ENCODE assay signal across 9 cellular contexts in the genomic region with DNA sequence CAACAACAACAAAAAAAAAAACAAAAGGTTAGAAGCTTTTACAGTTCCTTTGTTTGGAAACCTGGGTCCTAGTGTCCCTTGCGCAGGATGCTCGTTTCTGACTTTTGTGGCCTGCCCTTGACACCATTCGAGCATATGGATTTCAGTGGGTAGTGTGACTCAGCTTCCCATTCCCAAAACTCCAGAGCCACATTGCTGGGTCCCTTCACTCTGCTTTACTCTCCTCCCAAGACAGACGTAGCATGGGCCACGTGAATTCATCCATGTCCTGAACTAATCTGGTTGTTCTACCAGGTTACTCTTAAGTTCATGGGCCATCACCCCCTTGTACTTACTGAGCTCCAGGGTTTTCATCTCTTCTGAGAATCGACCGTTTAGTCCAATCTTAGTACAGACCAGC.
DNase-seq lines count a peak whose midpoint lies in the region; ATAC-seq and TF ChIP-seq lines count a peak whose summit lies in the region.
"Had no signal": no experiment of that assay in that cellular context is flagged by ENCODE, and none has a peak within 500 bp of the region (broad histone marks: within the 10 kb centered on the region; RNA-seq: fewer than 3 reads in every experiment).

No MANE protein-coding gene starts in this region.

- no peak for DNase-seq in activated T-cell treated with anti-CD3 and anti-CD28 coated beads, Interleukin-2, amount 50 U/mL, for 4 hours
- DNase-seq in activated T-cell treated with anti-CD3 and anti-CD28 coated beads for 4 hours (no peak), fibroblast of the aortic adventitia (ENCODE audit: low read depth) (no peak), stomach (no peak), GM19240 (ENCODE audit: insufficient read length, low spot score) (no peak), NCI-H748 treated with DMSO at 0.1 percent for 48 hours (lab: John Stamatoyannopoulos, UW) (no peak), left colon (no peak)
- DNase-seq: AML-193 had no signal

- no peaks in the 10 kb centered on the region for H3K36me3 Mint-ChIP-seq in activated T-cell treated with anti-CD3 and anti-CD28 coated beads, Interleukin-2, amount 50 U/mL, for 4 hours (ENCODE audit: insufficient read depth)

- peaks cover 10% of the 10 kb centered on the region for H3K4me1 Mint-ChIP-seq in activated T-cell treated with anti-CD3 and anti-CD28 coated beads, Interleukin-2, amount 50 U/mL, for 4 hours (ENCODE audit: low read depth)

- peaks cover 0 to 4% (median 0%) of the 10 kb centered on the region in 3 donors for H3K27me3 ChIP-seq in stomach

- peak overlapping the region; percentile 76 for H3K4me3 Mint-ChIP-seq in activated T-cell treated with anti-CD3 and anti-CD28 coated beads, Interleukin-2, amount 50 U/mL, for 4 hours

- H3K27me3 Mint-ChIP-seq in activated T-cell treated with anti-CD3 and anti-CD28 coated beads, Interleukin-2, amount 50 U/mL, for 4 hours (ENCODE audit: low read depth) = peaks cover 3% of the 10 kb centered on the region

- no peaks in the 10 kb centered on the region for H3K9me3 Mint-ChIP-seq in activated T-cell treated with anti-CD3 and anti-CD28 coated beads, Interleukin-2, amount 50 U/mL, for 4 hours

- intact Hi-C loops in stomach (cut with DNase I; ENCODE audit: low total_unique reads) = no loop called here
- intact Hi-C loops in left colon (cut with DNase I, micrococcal nuclease) = no loop called here

- no peak for TF ChIP-seq CTCF in fibroblast of the aortic adventitia (IDR thresholded peaks at IDR 0.05; ENCODE audit: insufficient read depth, low read length)
- no peak for TF ChIP-seq CTCF in stomach (IDR thresholded peaks at IDR 0.05)

- 68 to 75% (median 70%) methylated on average over 7 of the region's 7 CpGs for WGBS in stomach, 5 donors

- no peak for ATAC-seq in activated T-cell treated with anti-CD3 and anti-CD28 coated beads, Interleukin-2, amount 50 U/mL, for 4 hours
- ATAC-seq in SK-N-SH treated with all-trans-retinoic acid at 6 μM for 48 hours (peak; percentile 41; the same call in 2 of the 3 replicates), left colon (no peak)

- H3K4me3 ChIP-seq in fibroblast of the aortic adventitia (ENCODE audit: low read depth, low read length) (peak overlapping the region; percentile 61), stomach (peak overlapping the region in 3 of 4 donors; percentile 32 to 38 (median 37))

- no peak for TF ChIP-seq POLR2A in stomach (IDR thresholded peaks at IDR 0.05)

- H3K9me3 ChIP-seq in stomach = no peaks in the 10 kb centered on the region

- peak overlapping the region in 3 of 5 donors; percentile 0 to 75 (median 46) for H3K27ac ChIP-seq in stomach

- peaks cover 0 to 21% (median 10%) of the 10 kb centered on the region in 4 donors for H3K4me1 ChIP-seq in stomach

- H3K36me3 ChIP-seq in stomach = no peaks in the 10 kb centered on the region

- no peak for TF ChIP-seq EP300 in stomach (IDR thresholded peaks at IDR 0.05)

TF ChIP-seq in SK-N-SH treated with all-trans-retinoic acid at 6 μM for 48 hours, 23 proteins besides CTCF, POLR2A, EP300 and RAD21:
- no peak for TF ChIP-seq OSR1 (CRISPR knock-in tag; IDR thresholded peaks at IDR 0.05)
- TF ChIP-seq ZFP30 (CRISPR knock-in tag; IDR thresholded peaks at IDR 0.05) = no peak
- TF ChIP-seq, protein P1, sequence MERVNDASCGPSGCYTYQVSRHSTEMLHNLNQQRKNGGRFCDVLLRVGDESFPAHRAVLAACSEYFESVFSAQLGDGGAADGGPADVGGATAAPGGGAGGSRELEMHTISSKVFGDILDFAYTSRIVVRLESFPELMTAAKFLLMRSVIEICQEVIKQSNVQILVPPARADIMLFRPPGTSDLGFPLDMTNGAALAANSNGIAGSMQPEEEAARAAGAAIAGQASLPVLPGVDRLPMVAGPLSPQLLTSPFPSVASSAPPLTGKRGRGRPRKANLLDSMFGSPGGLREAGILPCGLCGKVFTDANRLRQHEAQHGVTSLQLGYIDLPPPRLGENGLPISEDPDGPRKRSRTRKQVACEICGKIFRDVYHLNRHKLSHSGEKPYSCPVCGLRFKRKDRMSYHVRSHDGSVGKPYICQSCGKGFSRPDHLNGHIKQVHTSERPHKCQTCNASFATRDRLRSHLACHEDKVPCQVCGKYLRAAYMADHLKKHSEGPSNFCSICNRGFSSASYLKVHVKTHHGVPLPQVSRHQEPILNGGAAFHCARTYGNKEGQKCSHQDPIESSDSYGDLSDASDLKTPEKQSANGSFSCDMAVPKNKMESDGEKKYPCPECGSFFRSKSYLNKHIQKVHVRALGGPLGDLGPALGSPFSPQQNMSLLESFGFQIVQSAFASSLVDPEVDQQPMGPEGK (CRISPR knock-in tag; IDR thresholded peaks at IDR 0.05; ENCODE audit: borderline replicate concordance) = no peak
- no peak for TF ChIP-seq RARB (CRISPR knock-in tag; IDR thresholded peaks at IDR 0.05)
- TF ChIP-seq, protein P2, sequence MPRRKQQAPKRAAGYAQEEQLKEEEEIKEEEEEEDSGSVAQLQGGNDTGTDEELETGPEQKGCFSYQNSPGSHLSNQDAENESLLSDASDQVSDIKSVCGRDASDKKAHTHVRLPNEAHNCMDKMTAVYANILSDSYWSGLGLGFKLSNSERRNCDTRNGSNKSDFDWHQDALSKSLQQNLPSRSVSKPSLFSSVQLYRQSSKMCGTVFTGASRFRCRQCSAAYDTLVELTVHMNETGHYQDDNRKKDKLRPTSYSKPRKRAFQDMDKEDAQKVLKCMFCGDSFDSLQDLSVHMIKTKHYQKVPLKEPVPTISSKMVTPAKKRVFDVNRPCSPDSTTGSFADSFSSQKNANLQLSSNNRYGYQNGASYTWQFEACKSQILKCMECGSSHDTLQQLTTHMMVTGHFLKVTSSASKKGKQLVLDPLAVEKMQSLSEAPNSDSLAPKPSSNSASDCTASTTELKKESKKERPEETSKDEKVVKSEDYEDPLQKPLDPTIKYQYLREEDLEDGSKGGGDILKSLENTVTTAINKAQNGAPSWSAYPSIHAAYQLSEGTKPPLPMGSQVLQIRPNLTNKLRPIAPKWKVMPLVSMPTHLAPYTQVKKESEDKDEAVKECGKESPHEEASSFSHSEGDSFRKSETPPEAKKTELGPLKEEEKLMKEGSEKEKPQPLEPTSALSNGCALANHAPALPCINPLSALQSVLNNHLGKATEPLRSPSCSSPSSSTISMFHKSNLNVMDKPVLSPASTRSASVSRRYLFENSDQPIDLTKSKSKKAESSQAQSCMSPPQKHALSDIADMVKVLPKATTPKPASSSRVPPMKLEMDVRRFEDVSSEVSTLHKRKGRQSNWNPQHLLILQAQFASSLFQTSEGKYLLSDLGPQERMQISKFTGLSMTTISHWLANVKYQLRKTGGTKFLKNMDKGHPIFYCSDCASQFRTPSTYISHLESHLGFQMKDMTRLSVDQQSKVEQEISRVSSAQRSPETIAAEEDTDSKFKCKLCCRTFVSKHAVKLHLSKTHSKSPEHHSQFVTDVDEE (CRISPR knock-in tag; IDR thresholded peaks at IDR 0.05) = no peak
- TF ChIP-seq, protein P3, sequence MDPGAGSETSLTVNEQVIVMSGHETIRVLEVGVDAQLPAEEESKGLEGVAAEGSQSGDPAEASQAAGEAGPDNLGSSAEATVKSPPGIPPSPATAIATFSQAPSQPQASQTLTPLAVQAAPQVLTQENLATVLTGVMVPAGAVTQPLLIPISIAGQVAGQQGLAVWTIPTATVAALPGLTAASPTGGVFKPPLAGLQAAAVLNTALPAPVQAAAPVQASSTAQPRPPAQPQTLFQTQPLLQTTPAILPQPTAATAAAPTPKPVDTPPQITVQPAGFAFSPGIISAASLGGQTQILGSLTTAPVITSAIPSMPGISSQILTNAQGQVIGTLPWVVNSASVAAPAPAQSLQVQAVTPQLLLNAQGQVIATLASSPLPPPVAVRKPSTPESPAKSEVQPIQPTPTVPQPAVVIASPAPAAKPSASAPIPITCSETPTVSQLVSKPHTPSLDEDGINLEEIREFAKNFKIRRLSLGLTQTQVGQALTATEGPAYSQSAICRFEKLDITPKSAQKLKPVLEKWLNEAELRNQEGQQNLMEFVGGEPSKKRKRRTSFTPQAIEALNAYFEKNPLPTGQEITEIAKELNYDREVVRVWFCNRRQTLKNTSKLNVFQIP (CRISPR knock-in tag; IDR thresholded peaks at IDR 0.05; ENCODE audit: borderline replicate concordance, low read depth) = no peak
- no peak for TF ChIP-seq ZFP3 (CRISPR knock-in tag; IDR thresholded peaks at IDR 0.05)
- TF ChIP-seq CSDC2 (CRISPR knock-in tag; IDR thresholded peaks at IDR 0.05) = no peak
- no peak for TF ChIP-seq SNAI2 (CRISPR knock-in tag; IDR thresholded peaks at IDR 0.05)
- TF ChIP-seq, protein P4, sequence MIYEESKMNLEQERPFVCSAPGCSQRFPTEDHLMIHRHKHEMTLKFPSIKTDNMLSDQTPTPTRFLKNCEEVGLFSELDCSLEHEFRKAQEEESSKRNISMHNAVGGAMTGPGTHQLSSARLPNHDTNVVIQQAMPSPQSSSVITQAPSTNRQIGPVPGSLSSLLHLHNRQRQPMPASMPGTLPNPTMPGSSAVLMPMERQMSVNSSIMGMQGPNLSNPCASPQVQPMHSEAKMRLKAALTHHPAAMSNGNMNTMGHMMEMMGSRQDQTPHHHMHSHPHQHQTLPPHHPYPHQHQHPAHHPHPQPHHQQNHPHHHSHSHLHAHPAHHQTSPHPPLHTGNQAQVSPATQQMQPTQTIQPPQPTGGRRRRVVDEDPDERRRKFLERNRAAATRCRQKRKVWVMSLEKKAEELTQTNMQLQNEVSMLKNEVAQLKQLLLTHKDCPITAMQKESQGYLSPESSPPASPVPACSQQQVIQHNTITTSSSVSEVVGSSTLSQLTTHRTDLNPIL (CRISPR knock-in tag; IDR thresholded peaks at IDR 0.05; ENCODE audit: low read depth) = no peak
- no peak for TF ChIP-seq BACH2 (CRISPR knock-in tag; IDR thresholded peaks at IDR 0.05; ENCODE audit: borderline replicate concordance)
- no peak for TF ChIP-seq PPARA (CRISPR knock-in tag; IDR thresholded peaks at IDR 0.05; ENCODE audit: borderline replicate concordance)
- TF ChIP-seq ZNF8 (CRISPR knock-in tag; IDR thresholded peaks at IDR 0.05) = no peak
- TF ChIP-seq ZNF565 (CRISPR knock-in tag; conservative IDR thresholded peaks at IDR 0.05; ENCODE audit: low read depth) = no peak
- TF ChIP-seq TCF4 (CRISPR knock-in tag; IDR thresholded peaks at IDR 0.05; ENCODE audit: borderline replicate concordance) = no peak
- TF ChIP-seq ISL1 (CRISPR knock-in tag; IDR thresholded peaks at IDR 0.05) = no peak
